In genomic region chr12:117417004-117417403, GRCh38 we compare ENCODE assay signal across 29 cellular contexts. TPM values are rescaled to one million over a fixed set of nuclear protein-coding genes. Genes with fewer than 3 reads are reported as not detected.
"Had no signal": no experiment of that assay in that cellular context is flagged by ENCODE, and none has a peak within 500 bp of the region (broad histone marks: within the 10 kb centered on the region; RNA-seq: fewer than 3 reads in every experiment).

No MANE protein-coding gene starts in this region.

- DNase-seq: activated B cell treated with CpG ODN at 0.5 μM for 24 hours; activated CD4-positive, alpha-beta memory T cell treated with anti-CD3 and anti-CD28 coated beads for 36 hours; activated CD4-positive, alpha-beta T cell treated with anti-CD3 and anti-CD28 coated beads for 4 hours; activated CD4-positive, alpha-beta T cell treated with anti-CD3 and anti-CD28 coated beads, Interleukin-2, amount 10 ng/mL, durations not matched to agents 24 days and 14 days; activated CD4-positive, alpha-beta T cell treated with anti-CD3 and anti-CD28 coated beads, Interleukin-2, amount 50 U/mL, for 1 hour; activated CD4-positive, alpha-beta T cell treated with anti-CD3 and anti-CD28 coated beads, Interleukin-2, amount 50 U/mL, for 4 hours; activated CD4-positive, CD25-positive, alpha-beta regulatory T cell treated with anti-CD3 and anti-CD28 coated beads, Interleukin-2, amount 50 U/mL, for 72 hours; activated CD8-positive, alpha-beta memory T cell treated with anti-CD3 and anti-CD28 coated beads, Interleukin-2, amount 50 U/mL, for 48 hours; activated CD8-positive, alpha-beta T cell treated with anti-CD3 and anti-CD28 coated beads for 36 hours; activated effector memory CD4-positive, alpha-beta T cell treated with Interleukin-2 at 50 U/mL for 16 hours; activated gamma-delta T cell; activated naive CD4-positive, alpha-beta T cell treated with anti-CD3 and anti-CD28 coated beads, Interleukin-2, amount 10 ng/mL, durations not matched to agents 7 days and 5 days; activated naive CD4-positive, alpha-beta T cell treated with Interleukin-2 at 50 U/mL for 16 hours; activated naive CD8-positive, alpha-beta T cell treated with anti-CD3 and anti-CD28 coated beads, Interleukin-2, amount 10 ng/mL, durations not matched to agents 7 days and 5 days; activated naive CD8-positive, alpha-beta T cell treated with anti-CD3 and anti-CD28 coated beads, Interleukin-2, amount 50 U/mL, for 24 hours; activated T-cell treated with anti-CD3 and anti-CD28 coated beads, Interleukin-2, amount 50 U/mL, for 24 hours; activated T-cell treated with anti-CD3 and anti-CD28 coated beads, Interleukin-2, amount 50 U/mL, for 48 hours; amygdala; anterior cingulate cortex; caudate nucleus; SW 1271; T-helper 1 cell; T-helper 2 cell; T-helper 9 cell had no signal

- H3K9me3 ChIP-seq: ascending aorta had no signal

- H3K27ac ChIP-seq: ascending aorta, cardiac muscle cell, VCaP had no signal

- ATAC-seq: activated CD8-positive, alpha-beta T cell treated with anti-CD3 and anti-CD28 coated beads for 36 hours; activated naive CD8-positive, alpha-beta T cell treated with anti-CD3 and anti-CD28 coated beads, Interleukin-2, amount 50 U/mL, for 24 hours had no signal

- H3K4me1 ChIP-seq: ascending aorta had no signal

- H3K27me3 ChIP-seq: ascending aorta had no signal

- H3K36me3 ChIP-seq: ascending aorta, cardiac muscle cell had no signal

- H3K4me3 ChIP-seq: ascending aorta, cardiac muscle cell had no signal

RNA-seq across cellular contexts. Expression of gene NOS1, which starts 55.6 kb away (rescaled TPM):
- total RNA-seq: activated B cell treated with CpG ODN at 0.5 μM for 24 hours; activated CD4-positive, alpha-beta memory T cell treated with anti-CD3 and anti-CD28 coated beads for 36 hours; activated CD4-positive, alpha-beta T cell treated with anti-CD3 and anti-CD28 coated beads, Interleukin-2, amount 10 ng/mL, durations not matched to agents 24 days and 14 days; activated CD8-positive, alpha-beta memory T cell treated with anti-CD3 and anti-CD28 coated beads for 36 hours; activated CD8-positive, alpha-beta T cell treated with anti-CD3 and anti-CD28 coated beads for 36 hours; activated naive CD8-positive, alpha-beta T cell treated with anti-CD3 and anti-CD28 coated beads, Interleukin-2, amount 10 ng/mL, durations not matched to agents 7 days and 5 days; activated T-helper 2 cell treated with anti-CD3 and anti-CD28 coated beads, Interferon-gamma antibody, Interleukin-2, Interleukin-4, amounts not matched to agents 10 μg/mL and 5 μg/mL and 100 μg/mL, durations not matched to agents 14 hours and 24 hours and 36 hours; cardiac muscle cell had no signal
- polyA plus RNA-seq: cardiac muscle cell had no signal
